8 cellular contexts compared by ENCODE assay signal in genomic region chr3:58432905-58433304, GRCh38. TPM values are rescaled to one million over a fixed set of nuclear protein-coding genes. Genes with fewer than 3 reads are reported as not detected.
A peak's percentile ranks its signal among the peaks of the same experiment; 100 is the strongest.
DNase-seq lines count a peak whose midpoint lies in the region; ATAC-seq and TF ChIP-seq lines count a peak whose summit lies in the region.

No MANE protein-coding gene starts in this region.

- no peaks in the 10 kb centered on the region for H3K9me3 ChIP-seq in MG63
- H3K9me3 ChIP-seq in duodenal mucosa (ENCODE audit: control insufficient read depth in 1 of 2, low read length in 2 of 2), result no peaks in the 10 kb centered on the region

- CTCF ChIA-PET in BJ (lab: Yijun Ruan, JAX), result interaction anchor here (0.9 to 2.1 kb wide), 2 partner anchors 53 to 59 kb away, joined by 3 to 6 read pairs; partner anchors contain the start of gene KCTD6

- H3K4me1 Mint-ChIP-seq in nephron, result peaks cover 37% of the 10 kb centered on the region

- DNase-seq in BJ (ENCODE audit: low read depth), result no peak
- no peak for DNase-seq in MG63
- no peak for DNase-seq in ureter (ENCODE audit: low spot score)
- no peak for DNase-seq in anterior cingulate cortex (lab: John Stamatoyannopoulos, UW)

- peak overlapping the region; percentile 90 for H3K4me3 ChIP-seq in BJ (ENCODE audit: low read depth, low read length)
- peak overlapping the region; percentile 91 for H3K4me3 ChIP-seq in MG63
- H3K4me3 ChIP-seq in duodenal mucosa (ENCODE audit: low read depth in 1 of 2, low read length in 2 of 2), result peak overlapping the region; percentile 78 to 79

- TF ChIP-seq CTCF in BJ (IDR thresholded peaks at IDR 0.05; ENCODE audit: insufficient read depth, low read depth, low read length) (no peak), nephron (IDR thresholded peaks at IDR 0.05; ENCODE audit: unreplicated experiment in 3 of 3) (no peak)

- H3K9me3 Mint-ChIP-seq in nephron, result no peaks in the 10 kb centered on the region

- H3K4me1 ChIP-seq in duodenal mucosa (ENCODE audit: control insufficient read depth in 1 of 2, insufficient read depth in 2 of 2, low read length in 2 of 2), result peaks cover 7 to 10% of the 10 kb centered on the region in 2 donors

- no peaks in the 10 kb centered on the region for H3K27me3 Mint-ChIP-seq in nephron (ENCODE audit: low read depth)

- no peak for ATAC-seq in HG03342 (IDR thresholded peaks at IDR 0.05; ENCODE audit: unreplicated experiment)
- no peak for ATAC-seq in HG03139 (IDR thresholded peaks at IDR 0.05; ENCODE audit: unreplicated experiment)

- peaks cover 6% of the 10 kb centered on the region; the same call in 1 of the 2 replicates for H3K36me3 ChIP-seq in BJ (ENCODE audit: control insufficient read depth, insufficient read depth, low read length)
- H3K36me3 ChIP-seq in MG63, result peaks cover 26% of the 10 kb centered on the region
- H3K36me3 ChIP-seq in duodenal mucosa (ENCODE audit: control insufficient read depth in 1 of 2, insufficient read depth in 2 of 2, low read length in 2 of 2), result peaks cover 23 to 42% of the 10 kb centered on the region in 2 donors

- H3K36me3 Mint-ChIP-seq in nephron (ENCODE audit: low read depth), result peaks cover 35% of the 10 kb centered on the region

- H3K27ac ChIP-seq in duodenal mucosa (ENCODE audit: low read depth, low read length), result no peak overlapping the region

- H3K27me3 ChIP-seq in BJ (ENCODE audit: control insufficient read depth, insufficient read depth, low read length), result no peaks in the 10 kb centered on the region
- H3K27me3 ChIP-seq in MG63, result no peaks in the 10 kb centered on the region
- no peaks in the 10 kb centered on the region for H3K27me3 ChIP-seq in duodenal mucosa (ENCODE audit: control insufficient read depth in 1 of 2, insufficient read depth in 2 of 2, low read length in 2 of 2)

- peak overlapping the region; percentile 60 to 78 for H3K9ac ChIP-seq in duodenal mucosa (ENCODE audit: low read depth in 1 of 2, low read length in 2 of 2)

- POLR2A ChIA-PET in BJ (lab: Charles Lee), result no interaction called here

- H3K4me3 Mint-ChIP-seq in nephron, result peak overlapping the region; percentile 87 to 98 (median 91)

- peak overlapping the region; percentile 47 to 93 (median 93) for H3K27ac Mint-ChIP-seq in nephron

RNA-seq across cellular contexts. Expression of gene PDHB, which starts 0.7 kb away (rescaled TPM):
- polyA plus RNA-seq in BJ (2011; rRNA removed), result 86.1 and 99.6 TPM in 2 replicates
- 28.5 and 32.1 TPM in 2 replicates for polyA minus RNA-seq in BJ (2011; rRNA and poly(A)+ RNA removed)
- total RNA-seq in MG63 (2014; rRNA removed; shearing (Covaris generic); ENCODE audit: low replicate concordance), result 106 and 142 TPM in 2 replicates
- total RNA-seq in ureter, result 42.2 TPM

RNA-seq across cellular contexts. Expression of gene KCTD6, which starts 59.0 kb away (rescaled TPM):
- 5.1 and 9.4 TPM in 2 replicates for polyA plus RNA-seq in BJ (2011; rRNA removed)
- 4.1 and 4.7 TPM in 2 replicates for polyA minus RNA-seq in BJ (2011; rRNA and poly(A)+ RNA removed)
- total RNA-seq in MG63 (2014; rRNA removed; shearing (Covaris generic); ENCODE audit: low replicate concordance), result 5.1 and 13.4 TPM in 2 replicates
- 11.4 TPM for total RNA-seq in ureter
